In the genomic region with DNA sequence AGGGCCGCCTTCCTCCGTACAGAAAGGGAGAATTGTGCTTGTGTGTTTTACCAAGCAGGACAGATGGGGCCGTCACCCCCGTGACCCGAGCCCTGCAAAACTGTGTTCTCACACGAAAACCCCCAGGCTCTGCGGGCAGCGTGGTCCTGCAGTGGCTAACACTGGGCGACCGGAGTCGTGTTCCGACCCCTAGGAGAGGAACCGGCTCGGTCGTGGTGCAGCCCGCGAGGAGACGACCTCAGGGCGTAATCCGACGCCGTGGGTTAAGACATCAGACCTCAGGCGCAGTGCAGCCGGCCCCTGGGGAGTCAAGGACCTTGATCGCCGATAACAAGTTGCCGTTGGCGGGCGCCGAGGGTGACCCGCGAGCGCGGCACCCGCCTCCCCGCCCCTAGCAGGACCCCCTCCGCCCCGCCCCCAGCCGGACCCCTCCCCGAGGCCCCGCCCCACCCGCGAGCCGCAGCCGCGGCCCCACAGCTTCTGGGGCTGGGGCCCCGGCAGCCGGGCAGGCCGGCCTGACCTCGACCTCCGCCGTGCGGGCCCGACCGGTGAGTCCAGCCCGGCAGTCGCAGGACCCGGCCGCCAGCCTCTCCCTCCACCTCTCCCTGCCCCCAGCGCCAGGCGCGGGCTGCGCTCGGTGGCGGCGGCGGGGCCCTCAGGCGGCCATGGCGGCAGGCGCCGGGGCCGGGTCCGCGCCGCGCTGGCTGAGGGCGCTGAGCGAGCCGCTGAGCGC, we compare ENCODE assay signal across 1 cellular context.
A peak's percentile ranks its signal among the peaks of the same experiment; 100 is the strongest.
TF ChIP-seq lines count a peak whose summit lies in the region.

A gene (plus strand): TSS at position 444 of the 733 bp plus-strand sequence. CDS start 222 bp downstream, at position 666.

TF ChIP-seq in K562, 482 proteins besides CTCF, POLR2A, EP300 and RAD21 (continued from another document and continues in another):
- TF ChIP-seq FOS (IDR thresholded peaks at IDR 0.05; ENCODE audit: extremely low read depth, insufficient read length) (no peak), RBBP5 (IDR thresholded peaks at IDR 0.05; ENCODE audit: borderline replicate concordance, insufficient read depth, low read length, poor library complexity, severe bottlenecking) (peak; percentile 42), POLR2H (tag; IDR thresholded peaks at IDR 0.05; ENCODE audit: low read depth) (peak; percentile 43; the same call in 1 of the 2 replicates), SIN3B (IDR thresholded peaks at IDR 0.05; ENCODE audit: low read depth) (peak; percentile 56; the same call in 1 of the 2 replicates), SP1 (CRISPR knock-in tag; IDR thresholded peaks at IDR 0.05) (peak; percentile 66; the same call in 1 of the 2 replicates), MIER1 (IDR thresholded peaks at IDR 0.05; ENCODE audit: low read depth) (peak; percentile 49; the same call in 1 of the 2 replicates), RB1 (IDR thresholded peaks at IDR 0.05; ENCODE audit: low read depth) (peak; percentile 56), NR2C2 (CRISPR knock-in tag; IDR thresholded peaks at IDR 0.05) (no peak), NR2C2 (tag; IDR thresholded peaks at IDR 0.05) (peak; percentile 88), ETV5 (CRISPR knock-in tag; IDR thresholded peaks at IDR 0.05; ENCODE audit: low read depth) (peak; percentile 54; the same call in 1 of the 2 replicates), CCNT2 (IDR thresholded peaks at IDR 0.05; ENCODE audit: borderline replicate concordance, extremely low read depth, insufficient read length, low read depth, low read length) (peak; percentile 59), RBM22 (IDR thresholded peaks at IDR 0.05; ENCODE audit: low read depth, low read length, poor library complexity, severe bottlenecking) (no peak), RBFOX2 (IDR thresholded peaks at IDR 0.05; ENCODE audit: low read depth, low read length) (peak; percentile 77), MAFF (IDR thresholded peaks at IDR 0.05; ENCODE audit: low read length) (no peak), SPI1 (IDR thresholded peaks at IDR 0.05; ENCODE audit: borderline replicate concordance, low read depth, low read length) (peak; percentile 18; the same call in 1 of the 2 replicates), NR2C1 (IDR thresholded peaks at IDR 0.05) (no peak), NR2C1 (tag; IDR thresholded peaks at IDR 0.05) (peak; percentile 30), POLR2B (IDR thresholded peaks at IDR 0.05; ENCODE audit: low read depth, partially characterized antibody) (peak; percentile 45), TBL1XR1 (IDR thresholded peaks at IDR 0.05; ENCODE audit: low read length in 2 of 2) (peak in 1 of 2 experiments; percentile 60; a peak in 1 of 4 replicates), EP400 (IDR thresholded peaks at IDR 0.05) (peak; percentile 50; the same call in 1 of the 2 replicates), ATF7 (IDR thresholded peaks at IDR 0.05) (no peak; the same call in 1 of the 2 replicates), SREBF1 (IDR thresholded peaks at IDR 0.05; ENCODE audit: borderline replicate concordance, low read depth, low read length) (no peak), ZBTB7A (IDR thresholded peaks at IDR 0.05; ENCODE audit: borderline replicate concordance, control insufficient read depth, low read depth, low read length) (peak; percentile 88), KLF1 (tag; IDR thresholded peaks at IDR 0.05) (peak; percentile 48; the same call in 1 of the 2 replicates), PML (IDR thresholded peaks at IDR 0.05; ENCODE audit: low read length) (0 out of 2 replicates have a peak, but pooled peaks have one; percentile 12), NR2F6 (CRISPR knock-in tag; IDR thresholded peaks at IDR 0.05) (no peak), ESRRA (IDR thresholded peaks at IDR 0.05; ENCODE audit: borderline replicate concordance, low read depth) (peak; percentile 29; the same call in 1 of the 2 replicates), POLR2AphosphoS5 (IDR thresholded peaks at IDR 0.05; ENCODE audit: control insufficient read depth, insufficient read depth, low read depth, low read length) (peak; percentile 42; the same call in 1 of the 2 replicates), GATAD2B (IDR thresholded peaks at IDR 0.05; ENCODE audit: borderline replicate concordance) (peak; percentile 61), ZNF311 (CRISPR knock-in tag; IDR thresholded peaks at IDR 0.05) (no peak), NEUROD1 (IDR thresholded peaks at IDR 0.05; ENCODE audit: borderline replicate concordance, low read depth, low read length, partially characterized antibody) (peak; percentile 37), MAFG (tag; conservative IDR thresholded peaks at IDR 0.05) (no peak), ZNF766 (CRISPR knock-in tag; conservative IDR thresholded peaks at IDR 0.05) (no peak; the same call in 1 of the 2 replicates), RNF2 (IDR thresholded peaks at IDR 0.05) (peak; percentile 47; the same call in 1 of the 2 replicates), BHLHE40 (IDR thresholded peaks at IDR 0.05; ENCODE audit: low read length) (peak; percentile 12; the same call in 1 of the 2 replicates), SOX6 (IDR thresholded peaks at IDR 0.05) (no peak; the same call in 1 of the 2 replicates), OTX1 (CRISPR knock-in tag; IDR thresholded peaks at IDR 0.05) (0 out of 2 replicates have a peak, but pooled peaks have one; percentile 21), CTBP1 (IDR thresholded peaks at IDR 0.05; ENCODE audit: borderline replicate concordance) (peak; percentile 6), FOXP1 (CRISPR knock-in tag; IDR thresholded peaks at IDR 0.05) (0 out of 2 replicates have a peak, but pooled peaks have one; percentile 8), HMGN3 (IDR thresholded peaks at IDR 0.05; ENCODE audit: borderline replicate concordance, extremely low read depth, insufficient read length, low read depth, low read length) (peak; percentile 62), PCBP1 (IDR thresholded peaks at IDR 0.05; ENCODE audit: low read depth, low read length, poor library complexity, severe bottlenecking) (peak; percentile 11), ERF (CRISPR knock-in tag; IDR thresholded peaks at IDR 0.05) (no peak), NCOR1 (IDR thresholded peaks at IDR 0.05) (no peak), SMAD3 (CRISPR knock-in tag; conservative IDR thresholded peaks at IDR 0.05) (0 out of 2 replicates have a peak, but pooled peaks have one; percentile 44)
- TF ChIP-seq, protein P1, sequence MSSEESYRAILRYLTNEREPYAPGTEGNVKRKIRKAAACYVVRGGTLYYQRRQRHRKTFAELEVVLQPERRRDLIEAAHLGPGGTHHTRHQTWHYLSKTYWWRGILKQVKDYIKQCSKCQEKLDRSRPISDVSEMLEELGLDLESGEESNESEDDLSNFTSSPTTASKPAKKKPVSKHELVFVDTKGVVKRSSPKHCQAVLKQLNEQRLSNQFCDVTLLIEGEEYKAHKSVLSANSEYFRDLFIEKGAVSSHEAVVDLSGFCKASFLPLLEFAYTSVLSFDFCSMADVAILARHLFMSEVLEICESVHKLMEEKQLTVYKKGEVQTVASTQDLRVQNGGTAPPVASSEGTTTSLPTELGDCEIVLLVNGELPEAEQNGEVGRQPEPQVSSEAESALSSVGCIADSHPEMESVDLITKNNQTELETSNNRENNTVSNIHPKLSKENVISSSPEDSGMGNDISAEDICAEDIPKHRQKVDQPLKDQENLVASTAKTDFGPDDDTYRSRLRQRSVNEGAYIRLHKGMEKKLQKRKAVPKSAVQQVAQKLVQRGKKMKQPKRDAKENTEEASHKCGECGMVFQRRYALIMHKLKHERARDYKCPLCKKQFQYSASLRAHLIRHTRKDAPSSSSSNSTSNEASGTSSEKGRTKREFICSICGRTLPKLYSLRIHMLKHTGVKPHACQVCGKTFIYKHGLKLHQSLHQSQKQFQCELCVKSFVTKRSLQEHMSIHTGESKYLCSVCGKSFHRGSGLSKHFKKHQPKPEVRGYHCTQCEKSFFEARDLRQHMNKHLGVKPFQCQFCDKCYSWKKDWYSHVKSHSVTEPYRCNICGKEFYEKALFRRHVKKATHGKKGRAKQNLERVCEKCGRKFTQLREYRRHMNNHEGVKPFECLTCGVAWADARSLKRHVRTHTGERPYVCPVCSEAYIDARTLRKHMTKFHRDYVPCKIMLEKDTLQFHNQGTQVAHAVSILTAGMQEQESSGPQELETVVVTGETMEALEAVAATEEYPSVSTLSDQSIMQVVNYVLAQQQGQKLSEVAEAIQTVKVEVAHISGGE (CRISPR knock-in tag; IDR thresholded peaks at IDR 0.05), result 0 out of 6 replicates have a peak, but pooled peaks of 1 of the 3 experiments have one; percentile 14
- TF ChIP-seq, protein P2, sequence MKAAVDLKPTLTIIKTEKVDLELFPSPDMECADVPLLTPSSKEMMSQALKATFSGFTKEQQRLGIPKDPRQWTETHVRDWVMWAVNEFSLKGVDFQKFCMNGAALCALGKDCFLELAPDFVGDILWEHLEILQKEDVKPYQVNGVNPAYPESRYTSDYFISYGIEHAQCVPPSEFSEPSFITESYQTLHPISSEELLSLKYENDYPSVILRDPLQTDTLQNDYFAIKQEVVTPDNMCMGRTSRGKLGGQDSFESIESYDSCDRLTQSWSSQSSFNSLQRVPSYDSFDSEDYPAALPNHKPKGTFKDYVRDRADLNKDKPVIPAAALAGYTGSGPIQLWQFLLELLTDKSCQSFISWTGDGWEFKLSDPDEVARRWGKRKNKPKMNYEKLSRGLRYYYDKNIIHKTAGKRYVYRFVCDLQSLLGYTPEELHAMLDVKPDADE (conservative IDR thresholded peaks at IDR 0.05; ENCODE audit: control insufficient read depth, low read depth, low read length), result peak; percentile 40; the same call in 1 of the 2 replicates
- TF ChIP-seq, protein P3, sequence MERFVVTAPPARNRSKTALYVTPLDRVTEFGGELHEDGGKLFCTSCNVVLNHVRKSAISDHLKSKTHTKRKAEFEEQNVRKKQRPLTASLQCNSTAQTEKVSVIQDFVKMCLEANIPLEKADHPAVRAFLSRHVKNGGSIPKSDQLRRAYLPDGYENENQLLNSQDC (CRISPR knock-in tag; IDR thresholded peaks at IDR 0.05), result no peak
- TF ChIP-seq, protein P4, sequence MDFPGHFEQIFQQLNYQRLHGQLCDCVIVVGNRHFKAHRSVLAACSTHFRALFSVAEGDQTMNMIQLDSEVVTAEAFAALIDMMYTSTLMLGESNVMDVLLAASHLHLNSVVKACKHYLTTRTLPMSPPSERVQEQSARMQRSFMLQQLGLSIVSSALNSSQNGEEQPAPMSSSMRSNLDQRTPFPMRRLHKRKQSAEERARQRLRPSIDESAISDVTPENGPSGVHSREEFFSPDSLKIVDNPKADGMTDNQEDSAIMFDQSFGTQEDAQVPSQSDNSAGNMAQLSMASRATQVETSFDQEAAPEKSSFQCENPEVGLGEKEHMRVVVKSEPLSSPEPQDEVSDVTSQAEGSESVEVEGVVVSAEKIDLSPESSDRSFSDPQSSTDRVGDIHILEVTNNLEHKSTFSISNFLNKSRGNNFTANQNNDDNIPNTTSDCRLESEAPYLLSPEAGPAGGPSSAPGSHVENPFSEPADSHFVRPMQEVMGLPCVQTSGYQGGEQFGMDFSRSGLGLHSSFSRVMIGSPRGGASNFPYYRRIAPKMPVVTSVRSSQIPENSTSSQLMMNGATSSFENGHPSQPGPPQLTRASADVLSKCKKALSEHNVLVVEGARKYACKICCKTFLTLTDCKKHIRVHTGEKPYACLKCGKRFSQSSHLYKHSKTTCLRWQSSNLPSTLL (IDR thresholded peaks at IDR 0.05), result no peak
- TF ChIP-seq, protein P5, sequence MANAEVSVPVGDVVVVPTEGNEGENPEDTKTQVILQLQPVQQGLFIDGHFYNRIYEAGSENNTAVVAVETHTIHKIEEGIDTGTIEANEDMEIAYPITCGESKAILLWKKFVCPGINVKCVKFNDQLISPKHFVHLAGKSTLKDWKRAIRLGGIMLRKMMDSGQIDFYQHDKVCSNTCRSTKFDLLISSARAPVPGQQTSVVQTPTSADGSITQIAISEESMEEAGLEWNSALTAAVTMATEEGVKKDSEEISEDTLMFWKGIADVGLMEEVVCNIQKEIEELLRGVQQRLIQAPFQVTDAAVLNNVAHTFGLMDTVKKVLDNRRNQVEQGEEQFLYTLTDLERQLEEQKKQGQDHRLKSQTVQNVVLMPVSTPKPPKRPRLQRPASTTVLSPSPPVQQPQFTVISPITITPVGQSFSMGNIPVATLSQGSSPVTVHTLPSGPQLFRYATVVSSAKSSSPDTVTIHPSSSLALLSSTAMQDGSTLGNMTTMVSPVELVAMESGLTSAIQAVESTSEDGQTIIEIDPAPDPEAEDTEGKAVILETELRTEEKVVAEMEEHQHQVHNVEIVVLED (CRISPR knock-in tag; IDR thresholded peaks at IDR 0.05), result peak; percentile 45; the same call in 1 of the 2 replicates
- TF ChIP-seq, protein P6, sequence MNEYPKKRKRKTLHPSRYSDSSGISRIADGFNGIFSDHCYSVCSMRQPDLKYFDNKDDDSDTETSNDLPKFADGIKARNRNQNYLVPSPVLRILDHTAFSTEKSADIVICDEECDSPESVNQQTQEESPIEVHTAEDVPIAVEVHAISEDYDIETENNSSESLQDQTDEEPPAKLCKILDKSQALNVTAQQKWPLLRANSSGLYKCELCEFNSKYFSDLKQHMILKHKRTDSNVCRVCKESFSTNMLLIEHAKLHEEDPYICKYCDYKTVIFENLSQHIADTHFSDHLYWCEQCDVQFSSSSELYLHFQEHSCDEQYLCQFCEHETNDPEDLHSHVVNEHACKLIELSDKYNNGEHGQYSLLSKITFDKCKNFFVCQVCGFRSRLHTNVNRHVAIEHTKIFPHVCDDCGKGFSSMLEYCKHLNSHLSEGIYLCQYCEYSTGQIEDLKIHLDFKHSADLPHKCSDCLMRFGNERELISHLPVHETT (CRISPR knock-in tag; conservative IDR thresholded peaks at IDR 0.05 in 1 of 2, IDR thresholded peaks at IDR 0.05 in 1 of 2), result peak in 1 of 2 experiments; percentile 65; a peak in 2 of 4 replicates
- TF ChIP-seq, protein P7, sequence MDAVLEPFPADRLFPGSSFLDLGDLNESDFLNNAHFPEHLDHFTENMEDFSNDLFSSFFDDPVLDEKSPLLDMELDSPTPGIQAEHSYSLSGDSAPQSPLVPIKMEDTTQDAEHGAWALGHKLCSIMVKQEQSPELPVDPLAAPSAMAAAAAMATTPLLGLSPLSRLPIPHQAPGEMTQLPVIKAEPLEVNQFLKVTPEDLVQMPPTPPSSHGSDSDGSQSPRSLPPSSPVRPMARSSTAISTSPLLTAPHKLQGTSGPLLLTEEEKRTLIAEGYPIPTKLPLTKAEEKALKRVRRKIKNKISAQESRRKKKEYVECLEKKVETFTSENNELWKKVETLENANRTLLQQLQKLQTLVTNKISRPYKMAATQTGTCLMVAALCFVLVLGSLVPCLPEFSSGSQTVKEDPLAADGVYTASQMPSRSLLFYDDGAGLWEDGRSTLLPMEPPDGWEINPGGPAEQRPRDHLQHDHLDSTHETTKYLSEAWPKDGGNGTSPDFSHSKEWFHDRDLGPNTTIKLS (IDR thresholded peaks at IDR 0.05; ENCODE audit: borderline replicate concordance, low read depth), result 0 out of 2 replicates have a peak, but pooled peaks have one; percentile 15
- TF ChIP-seq, protein P8, sequence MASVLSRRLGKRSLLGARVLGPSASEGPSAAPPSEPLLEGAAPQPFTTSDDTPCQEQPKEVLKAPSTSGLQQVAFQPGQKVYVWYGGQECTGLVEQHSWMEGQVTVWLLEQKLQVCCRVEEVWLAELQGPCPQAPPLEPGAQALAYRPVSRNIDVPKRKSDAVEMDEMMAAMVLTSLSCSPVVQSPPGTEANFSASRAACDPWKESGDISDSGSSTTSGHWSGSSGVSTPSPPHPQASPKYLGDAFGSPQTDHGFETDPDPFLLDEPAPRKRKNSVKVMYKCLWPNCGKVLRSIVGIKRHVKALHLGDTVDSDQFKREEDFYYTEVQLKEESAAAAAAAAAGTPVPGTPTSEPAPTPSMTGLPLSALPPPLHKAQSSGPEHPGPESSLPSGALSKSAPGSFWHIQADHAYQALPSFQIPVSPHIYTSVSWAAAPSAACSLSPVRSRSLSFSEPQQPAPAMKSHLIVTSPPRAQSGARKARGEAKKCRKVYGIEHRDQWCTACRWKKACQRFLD (CRISPR knock-in tag; IDR thresholded peaks at IDR 0.05), result peak; percentile 30; the same call in 1 of the 2 replicates
